In genomic region chr6:17687136-17687535, GRCh38 we compare ENCODE assay signal across 1 cellular context.
TF ChIP-seq lines count a peak whose summit lies in the region.

No MANE protein-coding gene starts in this region.

TF ChIP-seq in K562, 482 proteins besides CTCF, POLR2A, EP300 and RAD21:
- TF ChIP-seq, protein P1, sequence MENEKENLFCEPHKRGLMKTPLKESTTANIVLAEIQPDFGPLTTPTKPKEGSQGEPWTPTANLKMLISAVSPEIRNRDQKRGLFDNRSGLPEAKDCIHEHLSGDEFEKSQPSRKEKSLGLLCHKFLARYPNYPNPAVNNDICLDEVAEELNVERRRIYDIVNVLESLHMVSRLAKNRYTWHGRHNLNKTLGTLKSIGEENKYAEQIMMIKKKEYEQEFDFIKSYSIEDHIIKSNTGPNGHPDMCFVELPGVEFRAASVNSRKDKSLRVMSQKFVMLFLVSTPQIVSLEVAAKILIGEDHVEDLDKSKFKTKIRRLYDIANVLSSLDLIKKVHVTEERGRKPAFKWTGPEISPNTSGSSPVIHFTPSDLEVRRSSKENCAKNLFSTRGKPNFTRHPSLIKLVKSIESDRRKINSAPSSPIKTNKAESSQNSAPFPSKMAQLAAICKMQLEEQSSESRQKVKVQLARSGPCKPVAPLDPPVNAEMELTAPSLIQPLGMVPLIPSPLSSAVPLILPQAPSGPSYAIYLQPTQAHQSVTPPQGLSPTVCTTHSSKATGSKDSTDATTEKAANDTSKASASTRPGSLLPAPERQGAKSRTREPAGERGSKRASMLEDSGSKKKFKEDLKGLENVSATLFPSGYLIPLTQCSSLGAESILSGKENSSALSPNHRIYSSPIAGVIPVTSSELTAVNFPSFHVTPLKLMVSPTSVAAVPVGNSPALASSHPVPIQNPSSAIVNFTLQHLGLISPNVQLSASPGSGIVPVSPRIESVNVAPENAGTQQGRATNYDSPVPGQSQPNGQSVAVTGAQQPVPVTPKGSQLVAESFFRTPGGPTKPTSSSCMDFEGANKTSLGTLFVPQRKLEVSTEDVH (IDR thresholded peaks at IDR 0.05; ENCODE audit: low read depth, partially characterized antibody): no peak
- TF ChIP-seq ZNF324 (CRISPR knock-in tag; IDR thresholded peaks at IDR 0.05) (no peak), KLF1 (tag; IDR thresholded peaks at IDR 0.05) (no peak), CAMTA2 (CRISPR knock-in tag; conservative IDR thresholded peaks at IDR 0.05) (no peak), SREBF2 (CRISPR knock-in tag; IDR thresholded peaks at IDR 0.05) (no peak), GTF2A2 (tag; IDR thresholded peaks at IDR 0.05) (no peak), SP2 (IDR thresholded peaks at IDR 0.05; ENCODE audit: extremely low read depth, low read depth, low read length, poor library complexity, severe bottlenecking) (no peak), ILF3 (IDR thresholded peaks at IDR 0.05; ENCODE audit: borderline replicate concordance) (no peak)
- TF ChIP-seq, protein P2, sequence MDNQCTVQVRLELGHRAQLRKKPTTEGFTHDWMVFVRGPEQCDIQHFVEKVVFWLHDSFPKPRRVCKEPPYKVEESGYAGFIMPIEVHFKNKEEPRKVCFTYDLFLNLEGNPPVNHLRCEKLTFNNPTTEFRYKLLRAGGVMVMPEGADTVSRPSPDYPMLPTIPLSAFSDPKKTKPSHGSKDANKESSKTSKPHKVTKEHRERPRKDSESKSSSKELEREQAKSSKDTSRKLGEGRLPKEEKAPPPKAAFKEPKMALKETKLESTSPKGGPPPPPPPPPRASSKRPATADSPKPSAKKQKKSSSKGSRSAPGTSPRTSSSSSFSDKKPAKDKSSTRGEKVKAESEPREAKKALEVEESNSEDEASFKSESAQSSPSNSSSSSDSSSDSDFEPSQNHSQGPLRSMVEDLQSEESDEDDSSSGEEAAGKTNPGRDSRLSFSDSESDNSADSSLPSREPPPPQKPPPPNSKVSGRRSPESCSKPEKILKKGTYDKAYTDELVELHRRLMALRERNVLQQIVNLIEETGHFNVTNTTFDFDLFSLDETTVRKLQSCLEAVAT (IDR thresholded peaks at IDR 0.05): no peak
- TF ChIP-seq, protein P3, sequence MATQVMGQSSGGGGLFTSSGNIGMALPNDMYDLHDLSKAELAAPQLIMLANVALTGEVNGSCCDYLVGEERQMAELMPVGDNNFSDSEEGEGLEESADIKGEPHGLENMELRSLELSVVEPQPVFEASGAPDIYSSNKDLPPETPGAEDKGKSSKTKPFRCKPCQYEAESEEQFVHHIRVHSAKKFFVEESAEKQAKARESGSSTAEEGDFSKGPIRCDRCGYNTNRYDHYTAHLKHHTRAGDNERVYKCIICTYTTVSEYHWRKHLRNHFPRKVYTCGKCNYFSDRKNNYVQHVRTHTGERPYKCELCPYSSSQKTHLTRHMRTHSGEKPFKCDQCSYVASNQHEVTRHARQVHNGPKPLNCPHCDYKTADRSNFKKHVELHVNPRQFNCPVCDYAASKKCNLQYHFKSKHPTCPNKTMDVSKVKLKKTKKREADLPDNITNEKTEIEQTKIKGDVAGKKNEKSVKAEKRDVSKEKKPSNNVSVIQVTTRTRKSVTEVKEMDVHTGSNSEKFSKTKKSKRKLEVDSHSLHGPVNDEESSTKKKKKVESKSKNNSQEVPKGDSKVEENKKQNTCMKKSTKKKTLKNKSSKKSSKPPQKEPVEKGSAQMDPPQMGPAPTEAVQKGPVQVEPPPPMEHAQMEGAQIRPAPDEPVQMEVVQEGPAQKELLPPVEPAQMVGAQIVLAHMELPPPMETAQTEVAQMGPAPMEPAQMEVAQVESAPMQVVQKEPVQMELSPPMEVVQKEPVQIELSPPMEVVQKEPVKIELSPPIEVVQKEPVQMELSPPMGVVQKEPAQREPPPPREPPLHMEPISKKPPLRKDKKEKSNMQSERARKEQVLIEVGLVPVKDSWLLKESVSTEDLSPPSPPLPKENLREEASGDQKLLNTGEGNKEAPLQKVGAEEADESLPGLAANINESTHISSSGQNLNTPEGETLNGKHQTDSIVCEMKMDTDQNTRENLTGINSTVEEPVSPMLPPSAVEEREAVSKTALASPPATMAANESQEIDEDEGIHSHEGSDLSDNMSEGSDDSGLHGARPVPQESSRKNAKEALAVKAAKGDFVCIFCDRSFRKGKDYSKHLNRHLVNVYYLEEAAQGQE (CRISPR knock-in tag; IDR thresholded peaks at IDR 0.05; ENCODE audit: low read depth): no peak
- TF ChIP-seq, protein P4, sequence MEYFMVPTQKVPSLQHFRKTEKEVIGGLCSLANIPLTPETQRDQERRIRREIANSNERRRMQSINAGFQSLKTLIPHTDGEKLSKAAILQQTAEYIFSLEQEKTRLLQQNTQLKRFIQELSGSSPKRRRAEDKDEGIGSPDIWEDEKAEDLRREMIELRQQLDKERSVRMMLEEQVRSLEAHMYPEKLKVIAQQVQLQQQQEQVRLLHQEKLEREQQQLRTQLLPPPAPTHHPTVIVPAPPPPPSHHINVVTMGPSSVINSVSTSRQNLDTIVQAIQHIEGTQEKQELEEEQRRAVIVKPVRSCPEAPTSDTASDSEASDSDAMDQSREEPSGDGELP (CRISPR knock-in tag; IDR thresholded peaks at IDR 0.05; ENCODE audit: borderline replicate concordance): no peak
